ENCODE assay signal across 8 cellular contexts in genomic region chr9:128771745-128772519, GRCh38. TPM values are rescaled to one million over a fixed set of nuclear protein-coding genes. Genes with fewer than 3 reads are reported as not detected.
DNase-seq lines count a peak whose midpoint lies in the region; ATAC-seq, FAIRE-seq and TF ChIP-seq lines count a peak whose summit lies in the region.

Gene ZER1 (minus strand): TSS chr9:128771927. CDS start chr9:128755565, 16,362 bp downstream.

- peak; percentile 88 for FAIRE-seq in GM12891 (lab: Jason Lieb, UNC)

- H3K36me3 ChIP-seq in psoas muscle (ENCODE audit: insufficient read depth in 1 of 2, low read depth in 1 of 2) (peaks cover 0 to 14% of the 10 kb centered on the region in 2 donors), urinary bladder (ENCODE audit: insufficient read depth) (no peaks in the 10 kb centered on the region)

- no peaks in the 10 kb centered on the region for H3K27me3 Mint-ChIP-seq in T-helper 1 cell treated with Interleukin-12 subunit alpha and Interleukin-12 subunit beta and Interleukin-4 antibody, amounts not matched to agents 30 μg/mL and 1 μg/mL, for 36 hours (ENCODE audit: low read depth)

- H3K27me3 ChIP-seq in psoas muscle (ENCODE audit: insufficient read depth in 3 of 3, low read length in 2 of 3) = no peaks in the 10 kb centered on the region

- DNase-seq in GM12891 (ENCODE audit: insufficient read length, low spot score) (peak; percentile 99), NCI-H146 treated with DMSO at 0.1 percent for 48 hours (lab: John Stamatoyannopoulos, UW; ENCODE audit: unreplicated experiment) (peak; percentile 53), amniotic stem cell (lab: John Stamatoyannopoulos, UW) (peak; percentile 87), left ventricle myocardium superior (peak; percentile 97), psoas muscle (peak; percentile 95 to 97)

- H3K36me3 Mint-ChIP-seq in T-helper 1 cell treated with Interleukin-12 subunit alpha and Interleukin-12 subunit beta and Interleukin-4 antibody, amounts not matched to agents 30 μg/mL and 1 μg/mL, for 36 hours (ENCODE audit: low read depth) = no peaks in the 10 kb centered on the region

- peaks cover 15% of the 10 kb centered on the region for H3K4me1 ChIP-seq in psoas muscle
- peaks cover 4% of the 10 kb centered on the region for H3K4me1 ChIP-seq in urinary bladder (ENCODE audit: insufficient read depth)

- H3K4me3 ChIP-seq in psoas muscle = peak within 1 kb of the TSS; percentile 84
- H3K4me3 ChIP-seq in urinary bladder (ENCODE audit: low read depth, low read length) = peak within 1 kb of the TSS; percentile 95

- H3K9me3 ChIP-seq in psoas muscle = peaks cover 6% of the 10 kb centered on the region

- ATAC-seq in HG02852 (IDR thresholded peaks at IDR 0.05; ENCODE audit: unreplicated experiment) (peak; percentile 85), left ventricle myocardium superior (peak; percentile 98), psoas muscle (peak; percentile 97 to 99 (median 98))

- TF ChIP-seq CTCF in psoas muscle (IDR thresholded peaks at IDR 0.05) = no peak

- intact Hi-C loops in left ventricle myocardium superior (cut with micrococcal nuclease) = no loop called here
- intact Hi-C loops in psoas muscle (cut with DNase I) = loop anchor here in 1 of 2 donors (2.0 to 5.0 kb wide), 2 partner anchors 15 to 70 kb away; partner anchors contain the start of genes PKN3 and TBC1D13

- H3K4me3 Mint-ChIP-seq in T-helper 1 cell treated with Interleukin-12 subunit alpha and Interleukin-12 subunit beta and Interleukin-4 antibody, amounts not matched to agents 30 μg/mL and 1 μg/mL, for 36 hours = peak within 1 kb of the TSS; percentile 98

- peak within 1 kb of the TSS; percentile 97 for H3K27ac Mint-ChIP-seq in T-helper 1 cell treated with Interleukin-12 subunit alpha and Interleukin-12 subunit beta and Interleukin-4 antibody, amounts not matched to agents 30 μg/mL and 1 μg/mL, for 36 hours

- WGBS in psoas muscle, 3 donors = 1% methylated on average over 61 to 72 of the region's 72 CpGs
- WGBS in urinary bladder = under 1% methylated on average over 72 of the region's 72 CpGs

- H3K9me3 Mint-ChIP-seq in T-helper 1 cell treated with Interleukin-12 subunit alpha and Interleukin-12 subunit beta and Interleukin-4 antibody, amounts not matched to agents 30 μg/mL and 1 μg/mL, for 36 hours = peaks cover 5% of the 10 kb centered on the region

- H3K4me1 Mint-ChIP-seq in T-helper 1 cell treated with Interleukin-12 subunit alpha and Interleukin-12 subunit beta and Interleukin-4 antibody, amounts not matched to agents 30 μg/mL and 1 μg/mL, for 36 hours (ENCODE audit: low read depth) = peaks cover 13% of the 10 kb centered on the region

- H3K27ac ChIP-seq in psoas muscle (peak within 1 kb of the TSS; percentile 99), urinary bladder (ENCODE audit: low read depth) (peak within 1 kb of the TSS; percentile 95)

- no peak for TF ChIP-seq POLR2A in GM12891 (IDR thresholded peaks at IDR 0.05; ENCODE audit: low read depth, low read length)

TF ChIP-seq in GM12891, 5 proteins besides CTCF, POLR2A, EP300 and RAD21:
- TF ChIP-seq SPI1 (IDR thresholded peaks at IDR 0.05; ENCODE audit: low read depth, low read length) (no peak), POLR2AphosphoS5 (IDR thresholded peaks at IDR 0.05; ENCODE audit: low read depth, low read length) (0 out of 2 replicates have a peak, but pooled peaks have one; percentile 13), TAF1 (IDR thresholded peaks at IDR 0.05; ENCODE audit: low read depth, low read length) (0 out of 2 replicates have a peak, but pooled peaks have one; percentile 65), POU2F2 (IDR thresholded peaks at IDR 0.05; ENCODE audit: low read depth, low read length) (peak; percentile 14; the same call in 1 of the 2 replicates)

RNA-seq across cellular contexts. Expression of gene ZER1, which starts in this region (rescaled TPM):
- 14.4 TPM for polyA plus RNA-seq in GM12891 (2012; ENCODE audit: low read depth, missing spikeins)
- total RNA-seq in left ventricle myocardium superior = 58.5 TPM
- total RNA-seq in psoas muscle = 10 to 100 TPM; 40.3 to 67.2 (median 65.0) TPM
- polyA plus RNA-seq in psoas muscle = 10 to 100 TPM; 15.2 to 54.8 (median 30.8) TPM
- 15.9 TPM for total RNA-seq in urinary bladder
- polyA plus RNA-seq in urinary bladder = 51.8 TPM

Comparison
In these comparisons a context has a peak if more than half of its experiments do, and no peak if none do; other contexts are left out.
1. Peak in every context shown above with its lines: DNase-seq, ATAC-seq, H3K4me3 ChIP-seq and H3K27ac ChIP-seq.